8 cellular contexts compared by ENCODE assay signal in genomic region chr4:125314676-125315570, GRCh38. TPM values are rescaled to one million over a fixed set of nuclear protein-coding genes. Genes with fewer than 3 reads are reported as not detected.
DNase-seq lines count a peak whose midpoint lies in the region; ATAC-seq and TF ChIP-seq lines count a peak whose summit lies in the region.

Gene FAT4 (plus strand): TSS chr4:125314955. CDS start chr4:125316412, 1,457 bp downstream.

- H3F3A ChIP-seq in PC-3 (ENCODE audit: low read length, unreplicated experiment) = no peaks in the 10 kb centered on the region

- BruUV-seq in PC-3 (replicated peaks; lab: Mats Ljungman, UMichigan) = TSS peak; percentile 67

- peak within 1 kb of the TSS; percentile 77 for H3K27ac ChIP-seq in HUES48 (ENCODE audit: low read depth, low read length)
- no peak within 1 kb of the TSS for H3K27ac ChIP-seq in PC-3 (ENCODE audit: low read length)
- H3K27ac ChIP-seq in aorta (ENCODE audit: low read depth in 1 of 2, low read length in 2 of 2) = peak within 1 kb of the TSS; percentile 17 to 77

- 0% methylated on average over 63 to 68 of the region's 68 CpGs for WGBS in aorta, 2 donors

- CTCF ChIA-PET in PC-3 (lab: Charles Lee) = interaction anchor here (0.5 to 0.7 kb wide), 6 partner anchors 56 to 1373 kb away, joined by 3 to 9 read pairs (median 4); no protein-coding TSS in a partner anchor

- H3K9ac ChIP-seq in HUES48 (ENCODE audit: low read depth, low read length) = peak within 1 kb of the TSS; percentile 15; the same call in 1 of the 2 replicates
- H3K9ac ChIP-seq in PC-3 (ENCODE audit: low read length) = peak within 1 kb of the TSS; percentile 39

- H3K4me3 ChIP-seq in HUES48 (ENCODE audit: low read depth, low read length) = peak within 1 kb of the TSS; percentile 92
- peak within 1 kb of the TSS; percentile 93 for H3K4me3 ChIP-seq in PC-3 (ENCODE audit: low read length)
- peak within 1 kb of the TSS; percentile 50 to 72 for H3K4me3 ChIP-seq in aorta (ENCODE audit: low read length in 2 of 2)

- TF ChIP-seq CTCF in PC-3 (conservative IDR thresholded peaks at IDR 0.05; ENCODE audit: low read depth, low read length) = no peak

- H3K4me1 ChIP-seq in HUES48 (ENCODE audit: control insufficient read depth, insufficient read depth, low read length) (peaks cover 17% of the 10 kb centered on the region), PC-3 (ENCODE audit: insufficient read depth, low read length) (peaks cover 6% of the 10 kb centered on the region), aorta (ENCODE audit: control insufficient read depth in 1 of 2, insufficient read depth in 2 of 2, low read length in 2 of 2) (peaks cover 6 to 8% of the 10 kb centered on the region in 2 donors)

- peak within 1 kb of the TSS; percentile 95 for H3K4me2 ChIP-seq in PC-3 (ENCODE audit: low read length)

- POLR2A ChIA-PET in PC-3 (lab: Charles Lee; ENCODE audit: unreplicated experiment) = interaction anchor here (0.7 kb wide), 1 partner anchor 413 kb away, joined by 9 read pairs; no protein-coding TSS in a partner anchor

- DNase-seq in EH (ENCODE audit: low read depth) (peak; percentile 97), PC-3 (peak; percentile 85), amniotic stem cell (lab: John Stamatoyannopoulos, UW) (peak; percentile 94), Right ventricle myocardium inferior (ENCODE audit: missing footprints) (peak; percentile 98), non-pigmented ciliary epithelial cell (ENCODE audit: low read depth) (peak; percentile 93), aorta (peak; percentile 96 to 99)

- peak within 1 kb of the TSS; percentile 96 for H2AFZ ChIP-seq in PC-3 (ENCODE audit: low read length)

- ATAC-seq in GM21576 (IDR thresholded peaks at IDR 0.05; ENCODE audit: unreplicated experiment) = peak; percentile 51
- peak; percentile 88 for ATAC-seq in PC-3
- peak; percentile 96 for ATAC-seq in Right ventricle myocardium inferior
- ATAC-seq in aorta (ENCODE audit: low FRiP score) = peak; percentile 94

- no peaks in the 10 kb centered on the region for H3K9me2 ChIP-seq in PC-3 (replicated peaks; ENCODE audit: low read length)

- H3K36me3 ChIP-seq in HUES48 (ENCODE audit: control insufficient read depth, insufficient read depth, low read length) = no peaks in the 10 kb centered on the region
- H3K36me3 ChIP-seq in PC-3 (ENCODE audit: low read depth, low read length) = no peaks in the 10 kb centered on the region
- H3K36me3 ChIP-seq in aorta (ENCODE audit: control insufficient read depth in 1 of 2, insufficient read depth in 2 of 2, low read length in 1 of 2) = peaks cover 0 to 2% of the 10 kb centered on the region in 2 donors

- H3K27me3 ChIP-seq in HUES48 (ENCODE audit: control insufficient read depth, insufficient read depth, low read length) (peaks cover 31% of the 10 kb centered on the region), PC-3 (ENCODE audit: low read length) (no peaks in the 10 kb centered on the region), aorta (ENCODE audit: control insufficient read depth in 1 of 2, insufficient read depth in 2 of 2, low read length in 1 of 2) (no peaks in the 10 kb centered on the region)

- H4K20me1 ChIP-seq in PC-3 (ENCODE audit: low read length) = no peaks in the 10 kb centered on the region

- intact Hi-C loops in PC-3 (cut with micrococcal nuclease) (loop anchor here (5.0 to 10.0 kb wide), 3 partner anchors 310 to 1370 kb away; no protein-coding TSS in a partner anchor), Right ventricle myocardium inferior (cut with DNase I) (loop anchor here (1.0 to 5.0 kb wide), 5 partner anchors 77 to 1287 kb away; no protein-coding TSS in a partner anchor), aorta (cut with DNase I) (loop anchor here (5.0 to 10.0 kb wide), 6 partner anchors 52 to 1290 kb away; no protein-coding TSS in a partner anchor)

- H3K9me3 ChIP-seq in HUES48 (ENCODE audit: control insufficient read depth, insufficient read depth, low read length) (no peaks in the 10 kb centered on the region), PC-3 (ENCODE audit: low read length) (no peaks in the 10 kb centered on the region), aorta (ENCODE audit: control insufficient read depth, low read length) (peaks cover 2% of the 10 kb centered on the region)

- no peaks in the 10 kb centered on the region for H3K79me2 ChIP-seq in PC-3 (ENCODE audit: low read length)

RNA-seq across cellular contexts. Expression of gene FAT4, which starts in this region (rescaled TPM):
- total RNA-seq in PC-3 (2014; rRNA removed) (0.95 and 1.4 TPM in 2 replicates), Right ventricle myocardium inferior (6.5 TPM), aorta (10 to 100 TPM; 40.5 to 48.0 TPM)
- 1 to 10 TPM in 1 of 2 donors, under 1 TPM in 1; 0.88 to 6.6 TPM for polyA plus RNA-seq in aorta
